In the genomic region with DNA sequence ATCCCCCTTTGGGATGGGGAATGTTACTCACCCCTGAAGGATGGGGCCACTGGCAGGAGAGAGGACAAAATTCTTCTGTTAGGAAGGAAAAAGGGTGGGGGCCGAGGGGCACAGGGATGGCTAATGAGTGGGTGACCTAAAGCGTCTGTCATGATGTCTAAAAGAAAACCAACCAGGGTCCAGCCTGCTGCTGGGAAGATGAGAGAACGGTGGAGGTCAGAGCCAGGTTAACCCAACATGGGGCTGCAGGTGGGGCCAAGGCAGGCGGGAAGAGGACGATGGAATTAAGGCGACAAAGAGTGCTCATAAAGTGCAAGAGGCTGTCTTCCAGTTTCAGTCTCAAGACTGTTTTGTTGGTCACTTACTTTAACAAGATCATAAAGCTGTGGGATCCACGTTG, we compare ENCODE assay signal across 8 cellular contexts.
"Had no signal": no experiment of that assay in that cellular context is flagged by ENCODE, and none has a peak within 500 bp of the region (broad histone marks: within the 10 kb centered on the region; RNA-seq: fewer than 3 reads in every experiment).

No MANE protein-coding gene starts in this region.

- H3K4me1 ChIP-seq: HAP-1 had no signal

- H3K36me3 ChIP-seq: HAP-1 had no signal

- H3K9me3 Mint-ChIP-seq: HFFc6 had no signal

- H3K4me3 ChIP-seq: HAP-1, K562 had no signal

- DNase-seq: GOT3, H7, HFFc6, IMR-90 had no signal

- H3K9me3 ChIP-seq: HAP-1 had no signal

- ATAC-seq: HCT116, K562 had no signal

- H3K4me3 Mint-ChIP-seq: HFFc6 had no signal

- H3K27ac Mint-ChIP-seq: HFFc6 had no signal

- FAIRE-seq: HTR-8/SVneo, K562 had no signal
